ENCODE assay signal across 1 cellular context in genomic region chr1:2944705-2945104, GRCh38.
TF ChIP-seq lines count a peak whose summit lies in the region.

No MANE protein-coding gene starts in this region.

TF ChIP-seq in HEK293, 187 proteins besides CTCF, POLR2A, EP300 and RAD21 (continued from another document):
- TF ChIP-seq ZNF639 (tag by site-specific recombination; IDR thresholded peaks at IDR 0.05) (no peak), REPIN1 (tag by site-specific recombination; IDR thresholded peaks at IDR 0.05; ENCODE audit: low read depth) (no peak), ZSCAN5A (tag by site-specific recombination; IDR thresholded peaks at IDR 0.05) (no peak), ZNF18 (tag by site-specific recombination; IDR thresholded peaks at IDR 0.05) (peak; percentile 91)
TF ChIP-seq in HEK293: peak in this region for 6.
